In the genomic region with DNA sequence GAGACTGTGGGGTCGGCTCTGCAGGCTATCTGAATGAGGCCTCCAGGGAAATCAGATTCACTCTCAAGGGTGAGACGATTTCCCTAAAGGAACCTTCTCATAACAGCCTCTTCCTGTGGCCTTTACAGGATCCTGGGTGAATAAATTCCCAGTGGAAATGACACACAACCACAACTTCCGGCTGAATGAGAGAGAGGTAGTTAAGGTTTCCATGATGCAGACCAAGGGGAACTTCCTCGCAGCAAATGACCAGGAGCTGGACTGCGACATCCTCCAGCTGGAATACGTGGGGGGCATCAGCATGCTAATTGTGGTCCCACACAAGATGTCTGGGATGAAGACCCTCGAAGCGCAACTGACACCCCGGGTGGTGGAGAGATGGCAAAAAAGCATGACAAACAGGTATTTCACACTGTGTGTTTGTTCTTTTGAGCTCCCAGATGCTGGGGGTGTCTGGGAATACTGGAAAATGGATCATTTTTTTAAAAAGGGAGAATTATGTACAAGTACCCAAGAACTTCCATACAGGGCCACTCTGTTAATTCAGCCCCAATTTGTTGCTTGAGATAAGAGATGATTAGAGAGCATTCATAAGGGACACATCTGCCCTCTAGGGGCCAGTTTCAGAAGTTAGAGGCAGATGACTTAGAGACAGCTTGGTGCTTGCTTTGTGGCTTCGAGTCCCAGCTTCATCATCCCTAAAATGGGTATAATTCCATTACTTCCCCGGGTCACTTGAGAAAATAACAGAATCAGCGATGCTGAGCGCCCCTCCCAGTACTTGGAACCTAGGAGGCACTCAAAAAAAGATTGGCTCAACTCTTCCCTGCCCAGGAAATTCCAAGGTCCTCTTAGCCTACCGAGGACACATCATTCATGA, we compare ENCODE assay signal across 8 cellular contexts. TPM values are rescaled to one million over a fixed set of nuclear protein-coding genes. Genes with fewer than 3 reads are reported as not detected.
DNase-seq lines count a peak whose midpoint lies in the region; ATAC-seq and TF ChIP-seq lines count a peak whose summit lies in the region.

No MANE protein-coding gene starts in this region.

- H3K4me1 Mint-ChIP-seq in brain = no peaks in the 10 kb centered on the region

- in situ Hi-C loops in KBM-7 (cut with MboI; ENCODE audit: low pct_unique_long_range_greater_than_20kb, low sequenced_read_pairs) = no loop called here

- peaks cover 4% of the 10 kb centered on the region for H3K27me3 Mint-ChIP-seq in brain

- peak overlapping the region in 1 of 5 experiments; percentile 52 for H3K27ac Mint-ChIP-seq in brain

- no peaks in the 10 kb centered on the region for H3K27me3 ChIP-seq in kidney epithelial cell (ENCODE audit: control insufficient read depth, insufficient read depth, low read length)

- no peak for ATAC-seq in HG02623 (IDR thresholded peaks at IDR 0.05; ENCODE audit: unreplicated experiment)

- no peaks in the 10 kb centered on the region for H3K9me3 Mint-ChIP-seq in brain

- H3K36me3 ChIP-seq in kidney epithelial cell (ENCODE audit: control insufficient read depth, insufficient read depth, low read length) = no peaks in the 10 kb centered on the region

- peaks cover 29% of the 10 kb centered on the region for H3K36me3 Mint-ChIP-seq in brain

- H3K4me3 ChIP-seq in kidney epithelial cell (ENCODE audit: low read depth, low read length) = no peak overlapping the region

- TF ChIP-seq CTCF in brain (conservative IDR thresholded peaks at IDR 0.05) (peak; percentile 41 to 67), kidney epithelial cell (IDR thresholded peaks at IDR 0.05; ENCODE audit: insufficient read depth, low read length, poor library complexity, severe bottlenecking) (peak; percentile 73)

- DNase-seq in NCI-H1436 (lab: John Stamatoyannopoulos, UW) = peak; percentile 51
- no peak for DNase-seq in NCI-H1436 treated with DMSO at 0.1 percent for 48 hours (lab: John Stamatoyannopoulos, UW)
- DNase-seq in KBM-7 = peak; percentile 56
- peak; percentile 37 for DNase-seq in SKM-1 (lab: John Stamatoyannopoulos, UW; ENCODE audit: unreplicated experiment)
- DNase-seq in kidney epithelial cell (ENCODE audit: low read depth) = peak; percentile 31
- DNase-seq in stimulated activated CD4-positive, alpha-beta T cell treated with anti-CD3 and anti-CD28 coated beads, Interleukin-4, amount 100 ng/mL, for 48 hours (ENCODE audit: low read depth in 2 of 2) = peak; percentile 28 to 44

- H3K4me3 Mint-ChIP-seq in brain = no peak overlapping the region

RNA-seq across cellular contexts. Expression of a gene that starts 10.2 kb away (rescaled TPM):
- polyA plus RNA-seq in brain (ENCODE audit: insufficient read depth, low read depth, low replicate concordance) = 1.4 TPM
- not detected in 2 replicates for total RNA-seq in kidney epithelial cell
